19 cellular contexts compared by ENCODE assay signal in the genomic region with DNA sequence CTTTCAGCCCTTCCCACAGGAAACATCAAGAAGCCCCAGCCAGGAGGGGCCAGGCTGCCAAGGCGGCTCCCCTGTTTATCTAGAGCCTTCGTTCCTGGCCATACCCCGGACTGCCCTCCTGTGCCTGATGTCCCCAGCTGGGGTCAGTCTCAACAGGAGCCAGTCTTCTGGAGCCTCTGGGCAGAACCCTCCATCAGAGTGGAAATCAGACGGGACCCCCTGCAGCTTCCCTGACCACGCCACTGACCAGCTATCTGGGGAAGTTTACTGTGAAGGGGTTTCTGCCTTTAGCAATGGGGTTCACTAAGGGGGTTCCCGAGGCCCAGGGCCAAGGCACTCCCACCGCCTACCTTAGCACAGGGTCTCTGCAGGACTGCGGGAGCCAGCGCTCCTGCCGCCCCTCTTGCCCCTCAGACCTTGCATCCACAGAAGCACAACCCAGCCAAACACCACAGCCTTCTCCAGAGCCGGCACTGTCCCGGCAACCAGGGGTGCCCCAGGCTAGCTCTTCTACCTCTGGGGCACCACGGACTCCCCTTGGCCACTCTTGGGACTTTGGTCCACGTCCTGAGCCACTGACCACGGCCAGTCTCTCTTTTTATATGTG. TPM values are rescaled to one million over a fixed set of nuclear protein-coding genes. Genes with fewer than 3 reads are reported as not detected.
A peak's percentile ranks its signal among the peaks of the same experiment; 100 is the strongest.
DNase-seq lines count a peak whose midpoint lies in the region; ATAC-seq and TF ChIP-seq lines count a peak whose summit lies in the region.
"Had no signal": no experiment of that assay in that cellular context is flagged by ENCODE, and none has a peak within 500 bp of the region (broad histone marks: within the 10 kb centered on the region; RNA-seq: fewer than 3 reads in every experiment).

No MANE protein-coding gene starts in this region.

- H3K9me3 ChIP-seq in PC-3 (ENCODE audit: low read length): no peaks in the 10 kb centered on the region
- no peaks in the 10 kb centered on the region for H3K9me3 ChIP-seq in upper lobe of right lung
- H3K9me3 ChIP-seq: Caco-2 had no signal

- H3K4me2 ChIP-seq in PC-3 (ENCODE audit: low read length): no peak overlapping the region

- TF ChIP-seq CTCF in PC-3 (conservative IDR thresholded peaks at IDR 0.05; ENCODE audit: low read depth, low read length) (no peak), coronary artery (IDR thresholded peaks at IDR 0.05) (no peak), upper lobe of right lung (IDR thresholded peaks at IDR 0.05) (no peak)

- H3K4me3 ChIP-seq in PC-3 (ENCODE audit: low read length): no peak overlapping the region
- H3K4me3 ChIP-seq in coronary artery: no peak overlapping the region
- H3K4me3 ChIP-seq in upper lobe of right lung: no peak overlapping the region

- DNase-seq in Right ventricle myocardium inferior (ENCODE audit: missing footprints): peak; percentile 44
- no peak for DNase-seq in left cardiac atrium
- no peak for DNase-seq in PC-3
- peak; percentile 62 for DNase-seq in coronary artery (ENCODE audit: low spot score)
- peak; percentile 58 for DNase-seq in upper lobe of right lung
- no peak for DNase-seq in cortex of kidney (lab: John Stamatoyannopoulos, UW)
- DNase-seq: ACHN, AML-193, Caco-2, DMS153, EL, HFFc6, IMR-90, Kasumi-1, NCI-H187, NCI-H226, NCI-H524 treated with DMSO at 0.1 percent for 48 hours, SHP77 treated with DMSO at 0.1 percent for 48 hours had no signal

- H3F3A ChIP-seq in PC-3 (ENCODE audit: low read length, unreplicated experiment): no peaks in the 10 kb centered on the region

- H4K20me1 ChIP-seq in PC-3 (ENCODE audit: low read length): peaks cover 2% of the 10 kb centered on the region; the same call in 1 of the 2 replicates

- TSS peak; percentile 6 for BruUV-seq in PC-3 (replicated peaks; lab: Mats Ljungman, UMichigan)

- POLR2A ChIA-PET in PC-3 (lab: Charles Lee; ENCODE audit: unreplicated experiment): no interaction called here

- H3K27me3 ChIP-seq in PC-3 (ENCODE audit: low read length) (no peaks in the 10 kb centered on the region), upper lobe of right lung (no peaks in the 10 kb centered on the region)

- no peak overlapping the region for H3K9ac ChIP-seq in PC-3 (ENCODE audit: low read length)

- CTCF ChIA-PET in PC-3 (lab: Charles Lee): no interaction called here

- ATAC-seq in Right ventricle myocardium inferior: no peak
- no peak for ATAC-seq in left cardiac atrium
- ATAC-seq in PC-3: no peak
- no peak for ATAC-seq in upper lobe of right lung
- no peak for ATAC-seq in GM19351 (IDR thresholded peaks at IDR 0.05; ENCODE audit: unreplicated experiment)

- H3K36me3 ChIP-seq in PC-3 (ENCODE audit: low read depth, low read length) (no peaks in the 10 kb centered on the region; the same call in 1 of the 2 replicates), upper lobe of right lung (peaks cover 46% of the 10 kb centered on the region)

- H3K79me2 ChIP-seq in PC-3 (ENCODE audit: low read length): peaks cover 13% of the 10 kb centered on the region

- no peak overlapping the region for H3K27ac ChIP-seq in PC-3 (ENCODE audit: low read length)
- no peak overlapping the region for H3K27ac ChIP-seq in coronary artery
- H3K27ac ChIP-seq in upper lobe of right lung: no peak overlapping the region

- H3K4me1 ChIP-seq in PC-3 (ENCODE audit: insufficient read depth, low read length) (peaks cover 16% of the 10 kb centered on the region), upper lobe of right lung (peaks cover 21% of the 10 kb centered on the region)

- no peaks in the 10 kb centered on the region for H3K9me2 ChIP-seq in PC-3 (replicated peaks; ENCODE audit: low read length)

- intact Hi-C loops in Right ventricle myocardium inferior (cut with DNase I) (loop anchor here (10.0 kb wide), 1 partner anchor 571 kb away; a partner anchor contains a TSS), left cardiac atrium (cut with DNase I) (no loop called here), PC-3 (cut with micrococcal nuclease) (no loop called here), upper lobe of right lung (cut with DNase I) (no loop called here)

- H2AFZ ChIP-seq in PC-3 (ENCODE audit: low read length): no peak overlapping the region

RNA-seq across cellular contexts. Expression of a gene that starts 3.5 kb away (rescaled TPM):
- total RNA-seq in Right ventricle myocardium inferior: 206 TPM
- 100 to 1,000 TPM; 126 to 139 TPM for total RNA-seq in left cardiac atrium
- 32.3 and 35.6 TPM in 2 replicates for total RNA-seq in PC-3 (2014; rRNA removed)
- 46.0 TPM for total RNA-seq in upper lobe of right lung

RNA-seq across cellular contexts. Expression of a gene that starts 16.2 kb away (rescaled TPM):
- 45.7 TPM for total RNA-seq in Right ventricle myocardium inferior
- total RNA-seq in left cardiac atrium: 10 to 100 TPM; 43.9 to 50.7 TPM
- total RNA-seq in PC-3 (2014; rRNA removed): 38.6 and 43.7 TPM in 2 replicates
- 95.9 TPM for total RNA-seq in upper lobe of right lung

RNA-seq across cellular contexts. Expression of a gene that starts 43.0 kb away (rescaled TPM):
- total RNA-seq in Right ventricle myocardium inferior (not detected), left cardiac atrium (under 1 TPM in 1 of 2 donors, not detected in 1; 0.53 TPM), PC-3 (2014; rRNA removed) (17.6 and 22.2 TPM in 2 replicates), upper lobe of right lung (not detected)

RNA-seq across cellular contexts. Expression of a gene that starts 59.3 kb away (rescaled TPM):
- total RNA-seq in Right ventricle myocardium inferior: 2.2 TPM
- total RNA-seq in left cardiac atrium: 1 to 10 TPM; 3.2 to 3.3 TPM
- total RNA-seq in PC-3 (2014; rRNA removed): 6.4 and 7.2 TPM in 2 replicates
- 10.8 TPM for total RNA-seq in upper lobe of right lung

Comparison
In these comparisons a context has a peak if more than half of its experiments do, and no peak if none do; other contexts are left out.
1. DNase-seq: peak in Right ventricle myocardium inferior (single experiment), coronary artery (single experiment) and upper lobe of right lung (single experiment); none in left cardiac atrium (single experiment), PC-3 (single experiment) and cortex of kidney (single experiment).
2. RNA of a gene that starts 43.0 kb away (total RNA-seq): 17.6 to 22.2 TPM in PC-3; 0.53 TPM in left cardiac atrium, not detected in Right ventricle myocardium inferior (single experiment) and not detected in upper lobe of right lung (single experiment); every median in the first group is over 10 times any median in the second.